Comparison of ENCODE assay signal across 8 cellular contexts in genomic region chr14:39469094-39469710, GRCh38. TPM values are rescaled to one million over a fixed set of nuclear protein-coding genes. Genes with fewer than 3 reads are reported as not detected.
DNase-seq lines count a peak whose midpoint lies in the region; ATAC-seq and TF ChIP-seq lines count a peak whose summit lies in the region.

No MANE protein-coding gene starts in this region.

- TF ChIP-seq CTCF in AG09319 (IDR thresholded peaks at IDR 0.05; ENCODE audit: low read depth, low read length), result peak; percentile 11

- DNase-seq in AG09319 (ENCODE audit: extremely low read depth, low read depth) (no peak), NOMO-1 treated with DMSO at 0.1 percent for 48 hours (lab: John Stamatoyannopoulos, UW; ENCODE audit: unreplicated experiment) (peak; percentile 26), dermis blood vessel endothelial cell (peak; percentile 34), OCI-M2 (lab: John Stamatoyannopoulos, UW; ENCODE audit: unreplicated experiment) (no peak), NCI-H2081 treated with DMSO at 0.1 percent for 48 hours (lab: John Stamatoyannopoulos, UW) (no peak)
- DNase-seq in stimulated activated CD4-positive, alpha-beta T cell treated with anti-CD3 and anti-CD28 coated beads, Interleukin-4, amount 100 ng/mL, for 1 hour, result peak; percentile 10

- ATAC-seq in GM18502 (IDR thresholded peaks at IDR 0.05; ENCODE audit: poor library complexity, unreplicated experiment), result peak; percentile 98
- ATAC-seq in HG02759 (IDR thresholded peaks at IDR 0.05; ENCODE audit: unreplicated experiment), result peak; percentile 98

RNA-seq across cellular contexts. Expression of gene FBXO33, which starts 37.0 kb away (rescaled TPM):
- 20.4 and 21.4 TPM in 2 replicates for total RNA-seq in dermis blood vessel endothelial cell

Comparison
In these comparisons a context has a peak if more than half of its experiments do, and no peak if none do; other contexts are left out.
1. DNase-seq: peak in NOMO-1 treated with DMSO at 0.1 percent for 48 hours (single experiment), dermis blood vessel endothelial cell (single experiment) and stimulated activated CD4-positive, alpha-beta T cell treated with anti-CD3 and anti-CD28 coated beads, Interleukin-4, amount 100 ng/mL, for 1 hour (single experiment); none in AG09319 (single experiment), OCI-M2 (single experiment) and NCI-H2081 treated with DMSO at 0.1 percent for 48 hours (single experiment).